ENCODE assay signal across 16 cellular contexts in genomic region chr20:54112221-54112884, GRCh38. TPM values are rescaled to one million over a fixed set of nuclear protein-coding genes. Genes with fewer than 3 reads are reported as not detected.
"Had no signal": no experiment of that assay in that cellular context is flagged by ENCODE, and none has a peak within 500 bp of the region (broad histone marks: within the 10 kb centered on the region; RNA-seq: fewer than 3 reads in every experiment).

No MANE protein-coding gene starts in this region.

- H3K36me3 ChIP-seq: gastroesophageal sphincter, heart right ventricle, tibial artery had no signal

- H3K9me3 ChIP-seq: gastroesophageal sphincter, heart right ventricle, tibial artery had no signal

- H3K27ac Mint-ChIP-seq: activated naive CD4-positive, alpha-beta T cell treated with anti-CD3 and anti-CD28 coated beads, Interleukin-2, amount 10 ng/mL, durations not matched to agents 7 days and 5 days; naive thymus-derived CD8-positive, alpha-beta T cell; T-cell had no signal

- H3K4me3 Mint-ChIP-seq: activated naive CD4-positive, alpha-beta T cell treated with anti-CD3 and anti-CD28 coated beads, Interleukin-2, amount 10 ng/mL, durations not matched to agents 7 days and 5 days; naive thymus-derived CD8-positive, alpha-beta T cell; T-cell had no signal

- ATAC-seq: activated CD4-positive, CD25-positive, alpha-beta regulatory T cell treated with anti-CD3 and anti-CD28 coated beads, Interleukin-2, amount 50 U/mL, for 24 hours; gastroesophageal sphincter; heart right ventricle; naive thymus-derived CD8-positive, alpha-beta T cell; T-cell had no signal

- DNase-seq: activated naive CD4-positive, alpha-beta T cell treated with anti-CD3 and anti-CD28 coated beads, Interleukin-2, amount 10 ng/mL, durations not matched to agents 7 days and 5 days; activated T-cell treated with anti-CD3 and anti-CD28 coated beads, Interleukin-2, amount 50 U/mL, for 1 hour; heart right ventricle; left cardiac atrium; mesenchymal stem cell; naive thymus-derived CD8-positive, alpha-beta T cell; small intestine; stimulated activated CD4-positive, alpha-beta T cell treated with anti-CD3 and anti-CD28 coated beads, Interleukin-4, amount 100 ng/mL, for 24 hours; T-cell; T-helper 9 cell; tibial artery had no signal

- H3K27me3 ChIP-seq: tibial artery had no signal

- H3K4me1 Mint-ChIP-seq: activated naive CD4-positive, alpha-beta T cell treated with anti-CD3 and anti-CD28 coated beads, Interleukin-2, amount 10 ng/mL, durations not matched to agents 7 days and 5 days; T-cell had no signal

- H3K36me3 Mint-ChIP-seq: activated naive CD4-positive, alpha-beta T cell treated with anti-CD3 and anti-CD28 coated beads, Interleukin-2, amount 10 ng/mL, durations not matched to agents 7 days and 5 days; T-cell had no signal

- H3K4me1 ChIP-seq: gastroesophageal sphincter, tibial artery had no signal

- H3K9me3 Mint-ChIP-seq: activated naive CD4-positive, alpha-beta T cell treated with anti-CD3 and anti-CD28 coated beads, Interleukin-2, amount 10 ng/mL, durations not matched to agents 7 days and 5 days had no signal

- H3K27ac ChIP-seq: gastroesophageal sphincter, heart right ventricle, tibial artery had no signal

- H3K4me3 ChIP-seq: gastroesophageal sphincter, heart right ventricle, tibial artery had no signal

RNA-seq across cellular contexts. Expression of gene BCAS1, which starts 42.0 kb away (rescaled TPM):
- total RNA-seq: astrocyte; chondrocyte; heart right ventricle; left cardiac atrium; naive thymus-derived CD8-positive, alpha-beta T cell; subcutaneous adipose tissue had no signal
